In the genomic region with DNA sequence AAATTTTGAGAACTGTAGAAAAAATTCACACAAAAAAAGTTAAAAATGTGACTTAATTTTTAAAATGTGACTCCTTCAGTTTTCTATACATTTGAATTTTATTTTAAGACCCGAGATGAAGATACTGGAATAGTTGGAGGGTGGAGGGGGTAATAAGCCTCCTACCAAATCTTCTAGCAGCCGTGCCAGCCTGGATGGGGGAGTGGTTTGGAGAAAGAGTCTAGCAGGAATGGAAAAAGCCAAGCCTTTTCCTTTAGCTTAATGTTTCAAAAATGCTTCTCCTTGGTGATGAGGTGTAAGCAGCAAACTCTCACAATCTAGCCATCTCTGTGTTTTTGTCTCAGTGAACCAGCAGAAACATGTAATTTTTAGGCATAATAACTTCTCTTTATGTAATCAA, we compare ENCODE assay signal across 14 cellular contexts. TPM values are rescaled to one million over a fixed set of nuclear protein-coding genes. Genes with fewer than 3 reads are reported as not detected.
"Had no signal": no experiment of that assay in that cellular context is flagged by ENCODE, and none has a peak within 500 bp of the region (broad histone marks: within the 10 kb centered on the region; RNA-seq: fewer than 3 reads in every experiment).

No MANE protein-coding gene starts in this region.

- H3K27ac ChIP-seq: colonic mucosa, heart left ventricle, stomach had no signal

- ATAC-seq: heart left ventricle, left lobe of liver, mucosa of descending colon, SK-N-SH treated with all-trans-retinoic acid at 6 μM for 48 hours had no signal

- H3K9me3 ChIP-seq: colonic mucosa, heart left ventricle, mucosa of descending colon, stomach had no signal

- H3K4me3 ChIP-seq: colonic mucosa, heart left ventricle, mucosa of descending colon, stomach had no signal

- H3K4me1 ChIP-seq: colonic mucosa had no signal

- H3K27me3 ChIP-seq: colonic mucosa, heart left ventricle, stomach had no signal

- DNase-seq: activated effector memory CD4-positive, alpha-beta T cell treated with anti-CD3 and anti-CD28 coated beads, Interleukin-2, amount 50 U/mL, for 16 hours; activated T-cell treated with anti-CD3 and anti-CD28 coated beads for 4 hours; colonic mucosa; effector CD4-positive, alpha-beta T cell; heart left ventricle; islet precursor cell; mammary epithelial cell; mucosa of descending colon; stimulated activated CD4-positive, alpha-beta T cell treated with anti-CD3 and anti-CD28 coated beads, Interleukin-4, amount 100 ng/mL, for 1 hour; stimulated activated CD8-positive, alpha-beta memory T cell treated with anti-CD3 and anti-CD28 coated beads, Interleukin-4, amount 100 ng/mL, for 48 hours; stomach had no signal

RNA-seq across cellular contexts. Expression of gene CASP8, which starts 14.7 kb away (rescaled TPM):
- polyA plus RNA-seq: neural cell had no signal
